ENCODE assay signal across 8 cellular contexts in the genomic region with DNA sequence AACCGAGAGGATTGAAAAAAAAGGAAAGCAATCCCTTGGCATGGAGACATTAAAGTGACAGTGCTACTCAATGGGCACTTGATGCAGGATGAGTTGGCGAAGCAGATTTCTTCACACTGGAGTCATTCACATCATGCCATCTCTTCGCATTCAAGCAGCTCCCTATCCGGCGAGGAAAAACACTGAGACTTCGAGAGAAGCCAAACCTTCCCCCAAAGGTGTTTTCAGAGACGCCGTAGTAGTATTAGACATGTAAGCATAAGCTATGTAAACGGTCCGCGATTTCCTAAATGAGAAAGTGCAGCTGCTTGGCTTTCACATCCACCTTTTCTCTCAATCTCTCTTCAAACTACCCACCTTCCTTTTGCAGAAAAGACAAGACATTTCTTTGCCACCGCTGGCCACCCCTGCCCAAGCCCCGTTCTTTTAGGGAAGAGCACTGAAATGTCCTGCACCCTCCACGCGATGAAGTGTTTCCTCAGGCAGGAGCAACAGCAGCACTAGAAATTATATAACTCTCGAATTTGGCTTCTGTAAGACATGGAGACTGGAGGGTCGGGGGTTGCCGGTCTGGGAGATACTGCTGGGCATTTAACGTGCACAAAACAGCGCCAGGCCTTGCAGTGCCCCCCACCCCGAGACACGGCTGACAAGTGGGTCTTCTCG. TPM values are rescaled to one million over a fixed set of nuclear protein-coding genes. Genes with fewer than 3 reads are reported as not detected.
A peak's percentile ranks its signal among the peaks of the same experiment; 100 is the strongest.
DNase-seq lines count a peak whose midpoint lies in the region; ATAC-seq and TF ChIP-seq lines count a peak whose summit lies in the region.

A gene (minus strand): TSS at position 13 of the 666 bp plus-strand sequence.

- H3K4me3 ChIP-seq in OCI-LY7 (ENCODE audit: low read depth, low read length, poor library complexity, severe bottlenecking) (peak within 1 kb of the TSS; percentile 96), iPS-20b (ENCODE audit: low read length) (peak within 1 kb of the TSS; percentile 95), gastrocnemius medialis (peak within 1 kb of the TSS; percentile 69 to 99 (median 86))

- peak within 1 kb of the TSS; percentile 79 for H2AFZ ChIP-seq in OCI-LY7 (ENCODE audit: low read length)

- CTCF ChIA-PET in CD4-positive, alpha-beta T cell (lab: Charles Lee) = interaction anchor here (0.8 to 1.3 kb wide), 5 partner anchors 14 to 228 kb away, joined by 3 read pairs; a partner anchor contains a TSS
- CTCF ChIA-PET in OCI-LY7 (lab: Charles Lee; ENCODE audit: unreplicated experiment) (interaction anchor here (0.6 to 2.2 kb wide), 3 partner anchors 10 to 399 kb away, joined by 3 to 5 read pairs (median 5); a partner anchor contains a TSS), MCF 10A (lab: Yijun Ruan, JAX) (interaction anchor here (0.6 to 1.2 kb wide), 6 partner anchors 20 to 829 kb away, joined by 3 to 4 read pairs (median 3); a partner anchor contains a TSS)

- in situ Hi-C loops in gastrocnemius medialis (cut with MboI; ENCODE audit: low sequenced_read_pairs in 4 of 4) = loop anchor here in 1 of 4 donors (25.0 kb wide), 1 partner anchor 435 kb away; a partner anchor contains a TSS

- peak within 1 kb of the TSS; percentile 83 for H3K27ac ChIP-seq in CD4-positive, alpha-beta T cell (ENCODE audit: low read depth, low read length)
- H3K27ac ChIP-seq in OCI-LY7 (ENCODE audit: low read depth, low read length, poor library complexity, severe bottlenecking) (peak within 1 kb of the TSS; percentile 39), iPS-20b (ENCODE audit: low read length) (peak within 1 kb of the TSS; percentile 36), gastrocnemius medialis (peak within 1 kb of the TSS; percentile 90 to 98 (median 95))

- H3K9me3 Mint-ChIP-seq in CD4-positive, alpha-beta T cell = no peaks in the 10 kb centered on the region
- no peaks in the 10 kb centered on the region for H3K9me3 Mint-ChIP-seq in MCF 10A (ENCODE audit: unreplicated experiment)

- H3K36me3 Mint-ChIP-seq in CD4-positive, alpha-beta T cell (ENCODE audit: low read depth) = peaks cover 39% of the 10 kb centered on the region
- peaks cover 11% of the 10 kb centered on the region for H3K36me3 Mint-ChIP-seq in MCF 10A (ENCODE audit: insufficient read depth, unreplicated experiment)

- H3K79me2 ChIP-seq in OCI-LY7 (ENCODE audit: insufficient read depth, low read depth, low read length) = peaks cover 40% of the 10 kb centered on the region

- intact Hi-C loops in CD4-positive, alpha-beta T cell (cut with DNase I, micrococcal nuclease) = loop anchor here (1.0 to 10.0 kb wide), 7 partner anchors 127 to 1407 kb away; a partner anchor contains a TSS
- intact Hi-C loops in OCI-LY7 (cut with micrococcal nuclease; ENCODE audit: unreplicated experiment) (loop anchor here (10.0 kb wide), 1 partner anchor 437 kb away; a partner anchor contains a TSS), MCF 10A (cut with micrococcal nuclease) (loop anchor here (10.0 kb wide), 1 partner anchor 197 kb away; no protein-coding TSS in a partner anchor), gastrocnemius medialis (cut with DNase I; ENCODE audit: low total_unique reads) (loop anchor here (1.0 to 5.0 kb wide), 2 partner anchors 675 to 1045 kb away; a partner anchor contains a TSS)

- peak; percentile 7 for ATAC-seq in CD4-positive, alpha-beta T cell (ENCODE audit: poor library complexity)
- ATAC-seq in GM21515 (IDR thresholded peaks at IDR 0.05; ENCODE audit: unreplicated experiment) (peak; percentile 3), gastrocnemius medialis (peak; percentile 57 to 62), GM19463 (IDR thresholded peaks at IDR 0.05; ENCODE audit: unreplicated experiment) (no peak), GM18858 (IDR thresholded peaks at IDR 0.05; ENCODE audit: unreplicated experiment) (no peak)

- TF ChIP-seq CTCF in CD4-positive, alpha-beta T cell (IDR thresholded peaks at IDR 0.05) = no peak
- TF ChIP-seq CTCF in OCI-LY7 (conservative IDR thresholded peaks at IDR 0.05; ENCODE audit: low read length) (no peak), MCF 10A (IDR thresholded peaks at IDR 0.05; ENCODE audit: unreplicated experiment) (no peak), gastrocnemius medialis (IDR thresholded peaks at IDR 0.05 in 4 of 5, conservative IDR thresholded peaks at IDR 0.05 in 1 of 5) (no peak)

- peaks cover 59% of the 10 kb centered on the region for H3K4me1 Mint-ChIP-seq in CD4-positive, alpha-beta T cell (ENCODE audit: low read depth)
- H3K4me1 Mint-ChIP-seq in MCF 10A (ENCODE audit: insufficient read depth, unreplicated experiment) = peaks cover 14% of the 10 kb centered on the region

- H3K4me1 ChIP-seq in OCI-LY7 (ENCODE audit: insufficient read depth, low read length, poor library complexity, severe bottlenecking) (peaks cover 35% of the 10 kb centered on the region), iPS-20b (ENCODE audit: insufficient read depth, low read length) (peaks cover 12% of the 10 kb centered on the region; the same call in 1 of the 2 replicates), gastrocnemius medialis (peaks cover 28 to 33% of the 10 kb centered on the region in 2 donors)

- H3K9me2 ChIP-seq in OCI-LY7 (ENCODE audit: insufficient read depth, low read length) = no peaks in the 10 kb centered on the region

- H3K36me3 ChIP-seq in OCI-LY7 (ENCODE audit: insufficient read depth, low read length) = peaks cover 26% of the 10 kb centered on the region
- peaks cover 20% of the 10 kb centered on the region for H3K36me3 ChIP-seq in iPS-20b (ENCODE audit: insufficient read depth, low read depth, low read length)
- H3K36me3 ChIP-seq in gastrocnemius medialis = peaks cover 0 to 10% of the 10 kb centered on the region in 2 donors

- BruUV-seq in OCI-LY7 (replicated peaks; lab: Mats Ljungman, UMichigan) = no TSS peak
- TSS peak; percentile 62 for BruUV-seq in MCF 10A (replicated peaks; lab: Mats Ljungman, UMichigan)

- peak within 1 kb of the TSS; percentile 88 for H3K9ac ChIP-seq in iPS-20b (ENCODE audit: low read depth, low read length)

- H3K9me3 ChIP-seq in CD4-positive, alpha-beta T cell (ENCODE audit: control insufficient read depth, low read length) = no peaks in the 10 kb centered on the region
- H3K9me3 ChIP-seq in OCI-LY7 (ENCODE audit: low read length) = no peaks in the 10 kb centered on the region
- H3K9me3 ChIP-seq in iPS-20b (ENCODE audit: insufficient read depth, low read depth, low read length) = no peaks in the 10 kb centered on the region
- H3K9me3 ChIP-seq in gastrocnemius medialis = no peaks in the 10 kb centered on the region

- peak within 1 kb of the TSS; percentile 96 for H3K4me3 Mint-ChIP-seq in CD4-positive, alpha-beta T cell
- peak within 1 kb of the TSS; percentile 92 for H3K4me3 Mint-ChIP-seq in MCF 10A (ENCODE audit: unreplicated experiment)

- H3K27ac Mint-ChIP-seq in CD4-positive, alpha-beta T cell = peak within 1 kb of the TSS; percentile 92
- peak within 1 kb of the TSS; percentile 96 for H3K27ac Mint-ChIP-seq in MCF 10A (ENCODE audit: low read depth, unreplicated experiment)

- no peaks in the 10 kb centered on the region for H4K20me1 ChIP-seq in OCI-LY7 (ENCODE audit: insufficient read depth, low read length)

- H3K27me3 Mint-ChIP-seq in CD4-positive, alpha-beta T cell = no peaks in the 10 kb centered on the region
- H3K27me3 Mint-ChIP-seq in MCF 10A (ENCODE audit: insufficient read depth, unreplicated experiment) = no peaks in the 10 kb centered on the region

- peak within 1 kb of the TSS; percentile 98 for H3K4me2 ChIP-seq in OCI-LY7 (ENCODE audit: low read length)

- H3K27me3 ChIP-seq in CD4-positive, alpha-beta T cell (ENCODE audit: control insufficient read depth, insufficient read depth, low read length) = no peaks in the 10 kb centered on the region
- no peaks in the 10 kb centered on the region for H3K27me3 ChIP-seq in iPS-20b (ENCODE audit: insufficient read depth, low read length)
- no peaks in the 10 kb centered on the region for H3K27me3 ChIP-seq in gastrocnemius medialis

- peak in 1 of 2 donors; percentile 28 for TF ChIP-seq POLR2A in gastrocnemius medialis (IDR thresholded peaks at IDR 0.05)

- peak in 1 of 10 experiments; percentile 6 for DNase-seq in CD4-positive, alpha-beta T cell
- DNase-seq in OCI-LY7 (ENCODE audit: low spot score) (peak; percentile 19), MCF 10A (ENCODE audit: unreplicated experiment) (peak; percentile 27), gastrocnemius medialis (peak; percentile 24 to 50)

- POLR2A ChIA-PET in CD4-positive, alpha-beta T cell (lab: Charles Lee) = interaction anchor here (0.9 to 5.8 kb wide), 14 partner anchors 10 to 617 kb away, joined by 3 to 84 read pairs (median 4); a partner anchor contains a TSS
- POLR2A ChIA-PET in OCI-LY7 (lab: Charles Lee) (interaction anchor here (0.6 to 4.2 kb wide), 12 partner anchors 11 to 674 kb away, joined by 3 to 41 read pairs (median 4); a partner anchor contains a TSS), MCF 10A (lab: Yijun Ruan, JAX) (interaction anchor here (0.6 to 7.6 kb wide), 22 partner anchors 10 to 967 kb away, joined by 3 to 152 read pairs (median 4); a partner anchor contains a TSS)

RNA-seq across cellular contexts. Expression of the gene that starts here (rescaled TPM):
- 1 to 10 TPM; 2.0 to 2.1 TPM for total RNA-seq in CD4-positive, alpha-beta T cell
- 6.1 and 6.9 TPM in 2 replicates for total RNA-seq in OCI-LY7 (2014; rRNA removed; shearing (Covaris generic))
- 8.0 and 8.2 TPM in 2 replicates for total RNA-seq in OCI-LY7 (2022)
- 0.26 and 0.54 TPM in 2 replicates for total RNA-seq in MCF 10A (2022)
- total RNA-seq in gastrocnemius medialis = 1 to 10 TPM; 1.3 to 4.7 (median 2.4) TPM

Comparison
In these comparisons a context has a peak if more than half of its experiments do, and no peak if none do; other contexts are left out.
1. Peak in DNase-seq in MCF 10A; RNA of the gene not detected or under 1 TPM.
2. ATAC-seq: peak in CD4-positive, alpha-beta T cell (single experiment), GM21515 (single experiment) and gastrocnemius medialis (2 of 2); none in GM19463 (single experiment) and GM18858 (single experiment).
3. H3K27ac ChIP-seq: peak in every context shown above with its lines; median percentile 95 in gastrocnemius medialis; 83 in CD4-positive, alpha-beta T cell; 39 in OCI-LY7; 36 in iPS-20b.
4. Peak in every context shown above with its lines, with median percentiles within 50 percentile points of each other: H3K4me3 ChIP-seq.